ENCODE assay signal across 8 cellular contexts in the genomic region with DNA sequence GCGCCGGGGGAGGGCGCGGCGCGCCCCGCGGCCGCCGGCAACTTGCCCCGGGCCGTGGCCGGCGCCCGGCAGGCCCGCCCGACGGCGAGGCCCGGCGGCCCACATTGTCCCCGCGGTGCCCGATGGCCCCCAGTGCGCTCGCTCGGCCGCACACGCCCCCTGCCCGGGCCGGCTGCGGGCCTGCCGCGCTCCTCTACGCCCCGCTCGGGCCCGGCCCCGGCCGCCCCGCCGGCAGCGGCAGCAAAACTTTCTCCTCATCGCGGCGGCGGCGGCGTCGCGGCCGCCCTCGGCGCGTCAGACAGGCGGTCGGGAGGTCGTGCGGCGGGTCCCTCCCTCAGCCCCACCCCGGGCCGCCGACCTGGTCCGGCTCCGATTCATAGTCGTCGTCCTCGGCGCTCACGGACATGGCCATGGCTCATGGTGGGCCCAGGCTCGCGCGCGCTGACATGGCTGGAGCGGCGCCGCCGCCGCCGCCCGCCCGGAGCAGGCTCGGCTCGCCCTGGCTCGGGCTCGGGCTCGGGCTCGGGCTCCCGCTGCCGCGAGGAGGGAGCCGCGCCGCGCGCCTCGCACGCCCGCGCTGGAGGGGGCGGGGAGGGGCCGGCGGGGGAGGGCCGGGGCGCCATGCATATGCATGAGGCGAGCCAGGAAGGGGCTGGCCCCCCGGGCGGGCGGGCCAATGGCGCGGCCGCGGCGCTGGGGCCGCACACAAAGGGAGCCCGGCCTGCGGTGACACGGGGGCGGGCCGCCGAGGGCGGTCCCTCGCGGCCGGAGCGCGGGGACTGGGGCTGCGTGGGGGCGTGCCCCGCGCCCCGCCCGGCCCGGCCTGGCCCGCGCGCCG.
DNase-seq lines count a peak whose midpoint lies in the region; ATAC-seq lines count a peak whose summit lies in the region.

No MANE protein-coding gene starts in this region.

- no peaks in the 10 kb centered on the region for H3K36me3 ChIP-seq in effector memory CD4-positive, alpha-beta T cell (ENCODE audit: control insufficient read depth, insufficient read depth, low read length)

- H3K27me3 ChIP-seq in effector memory CD4-positive, alpha-beta T cell (replicated peaks; ENCODE audit: control insufficient read depth, insufficient read depth, low read length, poor library complexity, severe bottlenecking): no peaks in the 10 kb centered on the region

- CTCF ChIA-PET in activated CD8-positive, alpha-beta T cell treated with anti-CD3 and anti-CD28 coated beads, Interleukin-2, amount 10 ng/mL, durations not matched to agents 7 days and 5 days (lab: Charles Lee): interaction anchor here (3.3 kb wide), 1 partner anchor 12 kb away, joined by 20 read pairs; no protein-coding TSS in a partner anchor

- peaks cover 17% of the 10 kb centered on the region for H3K36me3 Mint-ChIP-seq in activated CD8-positive, alpha-beta T cell treated with anti-CD3 and anti-CD28 coated beads, Interleukin-2, amount 10 ng/mL, durations not matched to agents 7 days and 5 days (ENCODE audit: low read depth)

- peak overlapping the region; percentile 52 for H3K4me3 Mint-ChIP-seq in activated CD8-positive, alpha-beta T cell treated with anti-CD3 and anti-CD28 coated beads, Interleukin-2, amount 10 ng/mL, durations not matched to agents 7 days and 5 days

- H3K27ac ChIP-seq in effector memory CD4-positive, alpha-beta T cell (ENCODE audit: insufficient read depth, low read length, poor library complexity, severe bottlenecking): peak overlapping the region; percentile 55

- ATAC-seq in GM19328 (IDR thresholded peaks at IDR 0.05; ENCODE audit: unreplicated experiment) (peak; percentile 87), HG03457 (IDR thresholded peaks at IDR 0.05; ENCODE audit: unreplicated experiment) (peak; percentile 81)
- peak; percentile 94 for ATAC-seq in activated CD8-positive, alpha-beta T cell treated with anti-CD3 and anti-CD28 coated beads, Interleukin-2, amount 10 ng/mL, durations not matched to agents 7 days and 5 days

- H3K4me1 Mint-ChIP-seq in activated CD8-positive, alpha-beta T cell treated with anti-CD3 and anti-CD28 coated beads, Interleukin-2, amount 10 ng/mL, durations not matched to agents 7 days and 5 days (ENCODE audit: low read depth): peaks cover 29% of the 10 kb centered on the region

- DNase-seq in CD1c-positive myeloid dendritic cell (ENCODE audit: extremely low spot score) (peak; percentile 95), NCI-H748 treated with DMSO at 0.1 percent for 48 hours (lab: John Stamatoyannopoulos, UW) (peak; percentile 68), mesenteric fat pad (ENCODE audit: low spot score) (peak; percentile 95)
- DNase-seq in activated CD8-positive, alpha-beta T cell treated with anti-CD3 and anti-CD28 coated beads, Interleukin-2, amount 10 ng/mL, durations not matched to agents 7 days and 5 days: peak; percentile 91
- peak; percentile 82 to 84 (median 83) for DNase-seq in effector memory CD4-positive, alpha-beta T cell
- peak; percentile 87 for DNase-seq in stimulated activated CD8-positive, alpha-beta memory T cell treated with anti-CD3 and anti-CD28 coated beads, Interleukin-12 subunit alpha, Interleukin-12 subunit beta, amount 100 ng/mL, for 4 hours (ENCODE audit: low read depth)

- no peaks in the 10 kb centered on the region for H3K27me3 Mint-ChIP-seq in activated CD8-positive, alpha-beta T cell treated with anti-CD3 and anti-CD28 coated beads, Interleukin-2, amount 10 ng/mL, durations not matched to agents 7 days and 5 days (ENCODE audit: low read depth)

- peak overlapping the region; percentile 56 for H3K4me3 ChIP-seq in effector memory CD4-positive, alpha-beta T cell (ENCODE audit: insufficient read depth, low read depth, low read length, poor library complexity, severe bottlenecking)

- H3K9me3 Mint-ChIP-seq in activated CD8-positive, alpha-beta T cell treated with anti-CD3 and anti-CD28 coated beads, Interleukin-2, amount 10 ng/mL, durations not matched to agents 7 days and 5 days (ENCODE audit: insufficient read depth): no peaks in the 10 kb centered on the region

- H3K27ac Mint-ChIP-seq in activated CD8-positive, alpha-beta T cell treated with anti-CD3 and anti-CD28 coated beads, Interleukin-2, amount 10 ng/mL, durations not matched to agents 7 days and 5 days: peak overlapping the region; percentile 52

- peaks cover 8% of the 10 kb centered on the region for H3K4me1 ChIP-seq in effector memory CD4-positive, alpha-beta T cell (ENCODE audit: control insufficient read depth, insufficient read depth, low read length, poor library complexity, severe bottlenecking)

- POLR2A ChIA-PET in activated CD8-positive, alpha-beta T cell treated with anti-CD3 and anti-CD28 coated beads, Interleukin-2, amount 10 ng/mL, durations not matched to agents 7 days and 5 days (lab: Charles Lee): no interaction called here

- no peaks in the 10 kb centered on the region for H3K9me3 ChIP-seq in effector memory CD4-positive, alpha-beta T cell (ENCODE audit: control insufficient read depth, low read length)

Comparison
In these comparisons a context has a peak if more than half of its experiments do, and no peak if none do; other contexts are left out.
1. Peak in every context shown above with its lines: DNase-seq, ATAC-seq, H3K4me3 ChIP-seq and H3K27ac ChIP-seq.